ENCODE assay signal across 20 cellular contexts in genomic region chr7:35465791-35466336, GRCh38.
DNase-seq lines count a peak whose midpoint lies in the region; ATAC-seq and TF ChIP-seq lines count a peak whose summit lies in the region.
"Had no signal": no experiment of that assay in that cellular context is flagged by ENCODE, and none has a peak within 500 bp of the region (broad histone marks: within the 10 kb centered on the region; RNA-seq: fewer than 3 reads in every experiment).

No MANE protein-coding gene starts in this region.

- H3F3A ChIP-seq in MM.1S (ENCODE audit: insufficient read depth, low read length): no peaks in the 10 kb centered on the region

- no peaks in the 10 kb centered on the region for H3K79me2 ChIP-seq in MM.1S (ENCODE audit: low read length)

- intact Hi-C loops in esophagus squamous epithelium (cut with DNase I): no loop called here

- no peaks in the 10 kb centered on the region for H3K4me1 ChIP-seq in upper lobe of left lung
- H3K4me1 ChIP-seq in esophagus squamous epithelium: no peaks in the 10 kb centered on the region
- H3K4me1 ChIP-seq in MM.1S (ENCODE audit: low read length): peaks cover 12% of the 10 kb centered on the region
- H3K4me1 ChIP-seq: A549, BLaER1, Caco-2, right lobe of liver had no signal

- H3K27me3 ChIP-seq in upper lobe of left lung (no peaks in the 10 kb centered on the region), esophagus squamous epithelium (peaks cover 0 to 7% (median 0%) of the 10 kb centered on the region in 4 donors), MM.1S (replicated peaks; ENCODE audit: insufficient read depth, low read length) (no peaks in the 10 kb centered on the region)
- H3K27me3 ChIP-seq: BLaER1, right lobe of liver had no signal

- no peak for TF ChIP-seq EP300 in upper lobe of left lung (IDR thresholded peaks at IDR 0.05)

- no peak for TF ChIP-seq POLR2A in upper lobe of left lung (IDR thresholded peaks at IDR 0.05)
- TF ChIP-seq POLR2A in esophagus squamous epithelium (IDR thresholded peaks at IDR 0.05): no peak

- DNase-seq in NCI-H345 (lab: John Stamatoyannopoulos, UW) (peak; percentile 33), NCI-H345 treated with DMSO at 0.1 percent for 48 hours (lab: John Stamatoyannopoulos, UW; ENCODE audit: unreplicated experiment) (no peak), islet precursor cell (peak; percentile 48), upper lobe of left lung (peak; percentile 80 to 91), RKO (ENCODE audit: low spot score) (no peak), esophagus squamous epithelium (lab: John Stamatoyannopoulos, UW) (no peak), MM.1S (no peak)
- DNase-seq: activated CD4-positive, CD25-positive, alpha-beta regulatory T cell treated with anti-CD3 and anti-CD28 coated beads, Interleukin-2, amount 50 U/mL, for 72 hours; activated T-cell treated with anti-CD3 and anti-CD28 coated beads, Interleukin-2, amount 50 U/mL, for 72 hours; Caco-2; effector CD8-positive, alpha-beta T cell; glutamatergic neuron; NCI-H446 treated with DMSO at 0.1 percent for 48 hours; occipital lobe; right lobe of liver; stimulated activated CD4-positive, alpha-beta T cell treated with anti-CD3 and anti-CD28 coated beads, Interleukin-15, amount 100 ng/mL, for 24 hours; substantia nigra had no signal

- no peaks in the 10 kb centered on the region for H4K20me1 ChIP-seq in MM.1S (ENCODE audit: insufficient read depth, low read length)
- H4K20me1 ChIP-seq: BLaER1 had no signal

- H2AFZ ChIP-seq in MM.1S (ENCODE audit: low read length): no peak overlapping the region

- no peak overlapping the region for H3K4me2 ChIP-seq in MM.1S (ENCODE audit: low read depth, low read length)
- H3K4me2 ChIP-seq: A549, BLaER1 had no signal

- no peak overlapping the region for H3K4me3 ChIP-seq in upper lobe of left lung
- H3K4me3 ChIP-seq in esophagus squamous epithelium: no peak overlapping the region
- H3K4me3 ChIP-seq in MM.1S (ENCODE audit: low read length): no peak overlapping the region
- H3K4me3 ChIP-seq: A549, BLaER1, right lobe of liver had no signal

- 40 to 41% methylated on average over 12 to 13 of the region's 18 CpGs for WGBS in upper lobe of left lung, 2 donors
- WGBS in esophagus squamous epithelium, 2 donors: 37 to 55% methylated on average over 12 to 15 of the region's 18 CpGs

- TF ChIP-seq CTCF in upper lobe of left lung (IDR thresholded peaks at IDR 0.05): no peak
- TF ChIP-seq CTCF in esophagus squamous epithelium (IDR thresholded peaks at IDR 0.05): no peak
- TF ChIP-seq CTCF in MM.1S (IDR thresholded peaks at IDR 0.05; ENCODE audit: low read length): no peak

- peak overlapping the region in 2 of 4 donors; percentile 36 to 63 for H3K27ac ChIP-seq in upper lobe of left lung
- no peak overlapping the region for H3K27ac ChIP-seq in esophagus squamous epithelium
- H3K27ac ChIP-seq in MM.1S (ENCODE audit: low read length): no peak overlapping the region
- H3K27ac ChIP-seq: A549, BLaER1, right lobe of liver had no signal

- H3K9me2 ChIP-seq in MM.1S (replicated peaks; ENCODE audit: insufficient read depth, low read length): no peaks in the 10 kb centered on the region

- H3K9ac ChIP-seq in MM.1S (ENCODE audit: low read length): no peak overlapping the region
- H3K9ac ChIP-seq: BLaER1 had no signal

- H3K36me3 ChIP-seq in upper lobe of left lung (no peaks in the 10 kb centered on the region), esophagus squamous epithelium (no peaks in the 10 kb centered on the region), MM.1S (replicated peaks; ENCODE audit: insufficient read depth, low read length) (no peaks in the 10 kb centered on the region)
- H3K36me3 ChIP-seq: BLaER1, right lobe of liver had no signal

- no peaks in the 10 kb centered on the region for H3K9me3 ChIP-seq in upper lobe of left lung
- H3K9me3 ChIP-seq in esophagus squamous epithelium: no peaks in the 10 kb centered on the region
- no peaks in the 10 kb centered on the region for H3K9me3 ChIP-seq in MM.1S (replicated peaks; ENCODE audit: insufficient read depth, low read length)
- H3K9me3 ChIP-seq: A549, Caco-2, right lobe of liver had no signal

- ATAC-seq in SK-N-SH treated with all-trans-retinoic acid at 6 μM for 48 hours (peak; percentile 46; the same call in 1 of the 3 replicates), upper lobe of left lung (ENCODE audit: low FRiP score in 2 of 2) (peak; percentile 41 to 71)
- ATAC-seq: A549; activated T-cell treated with anti-CD3 and anti-CD28 coated beads, Interleukin-2, amount 50 U/mL, for 72 hours; right lobe of liver had no signal

TF ChIP-seq in SK-N-SH treated with all-trans-retinoic acid at 6 μM for 48 hours, 23 proteins besides CTCF, POLR2A, EP300 and RAD21:
- TF ChIP-seq TCF4 (CRISPR knock-in tag; IDR thresholded peaks at IDR 0.05; ENCODE audit: borderline replicate concordance) (peak; percentile 58; the same call in 1 of the 2 replicates), ZFP30 (CRISPR knock-in tag; IDR thresholded peaks at IDR 0.05) (no peak)

Comparison
In these comparisons a context has a peak if more than half of its experiments do, and no peak if none do; other contexts are left out.
1. DNase-seq: peak in NCI-H345 (single experiment), islet precursor cell (single experiment) and upper lobe of left lung (2 of 2); none in NCI-H345 treated with DMSO at 0.1 percent for 48 hours (single experiment), RKO (single experiment), esophagus squamous epithelium (single experiment) and MM.1S (single experiment).